8 cellular contexts compared by ENCODE assay signal in the genomic region with DNA sequence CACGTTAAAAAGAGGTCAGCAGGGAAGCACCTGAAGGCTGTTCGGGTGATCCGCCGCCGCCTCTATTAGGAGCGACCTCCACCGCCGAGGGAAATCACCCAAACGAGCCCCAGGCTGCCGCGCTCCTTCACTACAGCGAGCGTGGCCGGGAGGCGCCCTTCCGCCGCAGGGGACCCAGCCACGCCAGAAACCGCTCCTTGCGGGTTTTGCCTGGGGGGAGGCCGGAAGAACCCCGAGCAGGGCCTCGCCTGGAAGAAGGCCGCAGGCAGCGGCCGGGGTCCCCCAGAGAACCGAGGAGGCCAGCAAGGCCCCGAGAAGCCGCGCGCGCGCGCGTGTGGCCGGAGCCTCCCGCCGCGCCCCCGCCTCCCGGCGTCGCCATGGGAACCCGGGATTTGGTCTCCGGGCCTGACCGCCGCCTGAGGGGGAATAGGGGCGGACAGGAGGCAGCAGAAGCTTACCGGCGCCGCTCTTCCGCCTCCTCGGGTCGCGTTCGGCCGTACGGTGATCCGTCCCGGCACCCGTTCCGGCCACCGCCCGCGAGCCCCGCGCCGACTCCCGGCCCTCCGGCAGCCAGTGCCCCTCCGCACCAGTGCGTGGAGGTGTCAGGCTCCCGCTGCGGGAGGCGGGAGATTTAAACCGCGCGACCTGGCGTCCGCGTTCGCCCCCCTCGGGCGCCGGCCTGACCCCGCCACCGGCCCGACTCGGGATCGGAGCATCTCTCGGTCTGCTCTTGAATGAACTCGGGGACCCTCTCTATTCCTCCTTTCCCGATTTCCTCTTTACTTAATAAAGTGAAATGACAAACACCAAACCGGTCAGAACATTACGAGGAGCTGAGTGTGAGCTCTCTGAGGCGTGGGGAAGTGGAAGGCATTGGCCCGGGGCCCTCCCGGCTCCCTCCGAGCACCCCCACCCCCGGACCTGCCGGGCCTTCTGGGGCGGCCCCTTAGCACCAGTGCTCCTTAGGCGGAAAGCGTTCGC. TPM values are rescaled to one million over a fixed set of nuclear protein-coding genes. Genes with fewer than 3 reads are reported as not detected.
DNase-seq lines count a peak whose midpoint lies in the region; ATAC-seq and TF ChIP-seq lines count a peak whose summit lies in the region.

TSS of gene ICA1L (minus strand) at position 606 of the 981 bp plus-strand sequence. CDS start 42,757 bp downstream, outside the sequence.

- intact Hi-C loops in colonic mucosa (cut with DNase I) = loop anchor here (10.0 kb wide), 1 partner anchor 287 kb away; no protein-coding TSS in a partner anchor

- H3K36me3 ChIP-seq in colonic mucosa = no peaks in the 10 kb centered on the region

- no peaks in the 10 kb centered on the region for H3K9me3 ChIP-seq in colonic mucosa

- no peaks in the 10 kb centered on the region for H3K4me1 ChIP-seq in colonic mucosa

- H3K9ac ChIP-seq in colonic mucosa (ENCODE audit: low read depth in 2 of 2, low read length in 2 of 2) = peak within 1 kb of the TSS; percentile 68 to 74

- H3K27me3 ChIP-seq in colonic mucosa = no peaks in the 10 kb centered on the region

- ATAC-seq in GM18868 (IDR thresholded peaks at IDR 0.05; ENCODE audit: unreplicated experiment) = peak; percentile 77
- peak; percentile 55 for ATAC-seq in HG03097 (IDR thresholded peaks at IDR 0.05; ENCODE audit: low FRiP score, unreplicated experiment)

- DNase-seq in AG08396 (ENCODE audit: low spot score) = peak; percentile 86
- DNase-seq in NCI-H446 (lab: John Stamatoyannopoulos, UW) = peak; percentile 62
- peak; percentile 70 for DNase-seq in activated CD4-positive, alpha-beta T cell treated with anti-CD3 and anti-CD28 coated beads for 48 hours
- DNase-seq in colonic mucosa = peak; percentile 59
- peak; percentile 94 for DNase-seq in left kidney (ENCODE audit: low read depth, low spot score)
- DNase-seq in stimulated activated CD4-positive, alpha-beta T cell treated with anti-CD3 and anti-CD28 coated beads, Interleukin-2, amount 100 ng/mL, for 48 hours = peak; percentile 53 to 54

- no peak for TF ChIP-seq CTCF in colonic mucosa (IDR thresholded peaks at IDR 0.05)

- peak within 1 kb of the TSS; percentile 4 for H3K27ac ChIP-seq in colonic mucosa

- peak within 1 kb of the TSS; percentile 71 for H3K4me3 ChIP-seq in colonic mucosa

RNA-seq across cellular contexts. Expression of gene ICA1L, which starts in this region (rescaled TPM):
- total RNA-seq in colonic mucosa = 1 to 10 TPM in 1 of 2 donors, under 1 TPM in 1; 0.54 to 1.8 TPM

Comparison
In these comparisons a context has a peak if more than half of its experiments do, and no peak if none do; other contexts are left out.
1. Peak in every context shown above with its lines: DNase-seq, ATAC-seq, H3K4me3 ChIP-seq and H3K27ac ChIP-seq.